Comparison of ENCODE assay signal across 8 cellular contexts in genomic region chr16:17396762-17397498, GRCh38.
DNase-seq lines count a peak whose midpoint lies in the region; ATAC-seq and TF ChIP-seq lines count a peak whose summit lies in the region.

No MANE protein-coding gene starts in this region.

- no peak overlapping the region for H3K4me2 ChIP-seq in mammary epithelial cell (ENCODE audit: insufficient read depth, low read depth, low read length)

- no peaks in the 10 kb centered on the region for H3K79me2 ChIP-seq in mammary epithelial cell (ENCODE audit: insufficient read depth, low read length)

- H2AFZ ChIP-seq in mammary epithelial cell (ENCODE audit: low read depth, low read length): no peak overlapping the region

- H3K4me1 ChIP-seq in mammary epithelial cell (ENCODE audit: insufficient read depth, low read length): no peaks in the 10 kb centered on the region
- H3K4me1 ChIP-seq in urinary bladder (ENCODE audit: insufficient read depth): peaks cover 1% of the 10 kb centered on the region

- no peak overlapping the region for H3K27ac Mint-ChIP-seq in MCF 10A (ENCODE audit: low read depth, unreplicated experiment)

- WGBS in mammary epithelial cell (ENCODE audit: low coverage, missing lambda C conversion rate): 81% methylated on average over 12 of the region's 14 CpGs
- WGBS in urinary bladder: 24% methylated on average over 14 of the region's 14 CpGs

- no peaks in the 10 kb centered on the region for H3K36me3 Mint-ChIP-seq in MCF 10A (ENCODE audit: insufficient read depth, unreplicated experiment)

- CTCF ChIA-PET in MCF 10A (lab: Yijun Ruan, JAX) (no interaction called here), mammary epithelial cell (lab: Charles Lee; ENCODE audit: low non-redundant PET) (no interaction called here)

- DNase-seq in MCF 10A (ENCODE audit: unreplicated experiment) (peak; percentile 6), mammary epithelial cell (no peak), T-helper 22 cell (ENCODE audit: low read depth) (peak; percentile 56), left ventricle myocardium superior (no peak)

- H3K27ac ChIP-seq in mammary epithelial cell (ENCODE audit: insufficient read depth, low read depth, low read length): no peak overlapping the region
- H3K27ac ChIP-seq in urinary bladder (ENCODE audit: low read depth): peak overlapping the region; percentile 52

- dilution Hi-C loops in mammary epithelial cell (cut with HindIII; ENCODE audit: low sequenced_read_pairs): no loop called here

- H3K36me3 ChIP-seq in mammary epithelial cell (ENCODE audit: insufficient read depth, low read length): no peaks in the 10 kb centered on the region
- H3K36me3 ChIP-seq in urinary bladder (ENCODE audit: insufficient read depth): no peaks in the 10 kb centered on the region

- H3K9me3 Mint-ChIP-seq in MCF 10A (ENCODE audit: unreplicated experiment): peaks cover 30% of the 10 kb centered on the region

- BruUV-seq in MCF 10A (replicated peaks; lab: Mats Ljungman, UMichigan) (no TSS peak), mammary epithelial cell (replicated peaks; lab: Mats Ljungman, UMichigan) (no TSS peak)

- H3K27me3 Mint-ChIP-seq in MCF 10A (ENCODE audit: insufficient read depth, unreplicated experiment): no peaks in the 10 kb centered on the region

- POLR2A ChIA-PET in MCF 10A (lab: Yijun Ruan, JAX): no interaction called here

- ATAC-seq in left ventricle myocardium superior (peak; percentile 75), GM21515 (IDR thresholded peaks at IDR 0.05; ENCODE audit: unreplicated experiment) (no peak), GM18511 (IDR thresholded peaks at IDR 0.05; ENCODE audit: unreplicated experiment) (no peak), HG02610 (IDR thresholded peaks at IDR 0.05; ENCODE audit: unreplicated experiment) (no peak)

- H3K27me3 ChIP-seq in mammary epithelial cell (ENCODE audit: insufficient read depth, low read length): no peaks in the 10 kb centered on the region

- H3K9ac ChIP-seq in mammary epithelial cell (ENCODE audit: insufficient read depth, low read length): no peak overlapping the region

- in situ Hi-C loops in mammary epithelial cell (cut with MboI; ENCODE audit: low sequenced_read_pairs in 2 of 2): no loop called here

- intact Hi-C loops in MCF 10A (cut with micrococcal nuclease) (no loop called here), mammary epithelial cell (cut with micrococcal nuclease) (no loop called here), left ventricle myocardium superior (cut with micrococcal nuclease) (no loop called here)

- no peaks in the 10 kb centered on the region for H3K9me3 ChIP-seq in mammary epithelial cell (replicated peaks; ENCODE audit: insufficient read depth, low read length)

- H3K4me3 Mint-ChIP-seq in MCF 10A (ENCODE audit: unreplicated experiment): no peak overlapping the region

- TF ChIP-seq CTCF in MCF 10A (IDR thresholded peaks at IDR 0.05; ENCODE audit: unreplicated experiment): no peak
- TF ChIP-seq CTCF in mammary epithelial cell (conservative IDR thresholded peaks at IDR 0.05 in 1 of 2, IDR thresholded peaks at IDR 0.05 in 1 of 2; ENCODE audit: extremely low read depth in 1 of 2, insufficient read depth in 1 of 2, low read depth in 1 of 2, low read length in 2 of 2): no peak

- H3K4me3 ChIP-seq in mammary epithelial cell (replicated peaks in 1 of 3; ENCODE audit: insufficient read depth in 1 of 3, low read depth in 2 of 3, low read length in 3 of 3) (no peak overlapping the region), urinary bladder (ENCODE audit: low read depth, low read length) (no peak overlapping the region)

- no peaks in the 10 kb centered on the region for H4K20me1 ChIP-seq in mammary epithelial cell (ENCODE audit: insufficient read depth, low read length)

- no peaks in the 10 kb centered on the region for H3K4me1 Mint-ChIP-seq in MCF 10A (ENCODE audit: insufficient read depth, unreplicated experiment)

Comparison
In these comparisons a context has a peak if more than half of its experiments do, and no peak if none do; other contexts are left out.
1. DNase-seq: peak in MCF 10A (single experiment) and T-helper 22 cell (single experiment); none in mammary epithelial cell (single experiment) and left ventricle myocardium superior (single experiment).